ENCODE assay signal across 8 cellular contexts in genomic region chr14:22830329-22831010, GRCh38. TPM values are rescaled to one million over a fixed set of nuclear protein-coding genes. Genes with fewer than 3 reads are reported as not detected.
DNase-seq lines count a peak whose midpoint lies in the region; ATAC-seq and TF ChIP-seq lines count a peak whose summit lies in the region.

No MANE protein-coding gene starts in this region.

- DNase-seq in AG04449 (ENCODE audit: low read depth, low spot score) (no peak), mammary epithelial cell (no peak), cerebellar cortex (ENCODE audit: low spot score) (no peak), COLO668 (lab: John Stamatoyannopoulos, UW; ENCODE audit: unreplicated experiment) (no peak)

- H3K79me2 ChIP-seq in mammary epithelial cell (ENCODE audit: insufficient read depth, low read length): peaks cover 42% of the 10 kb centered on the region

- POLR2A ChIA-PET in AG04449 (lab: Yijun Ruan, JAX): interaction anchor here (1.1 to 1.6 kb wide), 3 partner anchors 9 to 23 kb away, joined by 3 to 7 read pairs (median 5); no protein-coding TSS in a partner anchor

- TF ChIP-seq CTCF in AG04449 (IDR thresholded peaks at IDR 0.05; ENCODE audit: insufficient read depth, low read length, missing control alignments) (no peak), mammary epithelial cell (conservative IDR thresholded peaks at IDR 0.05 in 1 of 2, IDR thresholded peaks at IDR 0.05 in 1 of 2; ENCODE audit: extremely low read depth in 1 of 2, insufficient read depth in 1 of 2, low read depth in 1 of 2, low read length in 2 of 2) (no peak)

- H4K20me1 ChIP-seq in mammary epithelial cell (ENCODE audit: insufficient read depth, low read length): no peaks in the 10 kb centered on the region

- intact Hi-C loops in mammary epithelial cell (cut with micrococcal nuclease): no loop called here

- no TSS peak for BruUV-seq in mammary epithelial cell (replicated peaks; lab: Mats Ljungman, UMichigan)

- WGBS in HUES64: 10% methylated on average over 6 of the region's 6 CpGs
- WGBS in mammary epithelial cell (ENCODE audit: low coverage, missing lambda C conversion rate): 16% methylated on average over 4 of the region's 6 CpGs

- CTCF ChIA-PET in AG04449 (lab: Yijun Ruan, JAX) (interaction anchor here (0.8 to 5.8 kb wide), 15 partner anchors 8 to 275 kb away, joined by 3 to 66 read pairs (median 4); no protein-coding TSS in a partner anchor), mammary epithelial cell (lab: Charles Lee; ENCODE audit: low non-redundant PET) (interaction anchor here (0.6 kb wide), 1 partner anchor 172 kb away, joined by 6 read pairs; no protein-coding TSS in a partner anchor)

- peak overlapping the region; percentile 87 for H3K9ac ChIP-seq in HUES64 (ENCODE audit: low read depth, low read length)
- H3K9ac ChIP-seq in mammary epithelial cell (ENCODE audit: insufficient read depth, low read length): peak overlapping the region; percentile 91
- peak overlapping the region; percentile 96 for H3K9ac ChIP-seq in mucosa of stomach (ENCODE audit: low read length)

- ATAC-seq in GM18517 (IDR thresholded peaks at IDR 0.05; ENCODE audit: unreplicated experiment) (no peak), GM19328 (IDR thresholded peaks at IDR 0.05; ENCODE audit: unreplicated experiment) (no peak)

- dilution Hi-C loops in mammary epithelial cell (cut with HindIII; ENCODE audit: low sequenced_read_pairs): no loop called here

- H3K27me3 ChIP-seq in HUES64 (ENCODE audit: insufficient read depth, low read length): no peaks in the 10 kb centered on the region
- H3K27me3 ChIP-seq in mammary epithelial cell (ENCODE audit: insufficient read depth, low read length): no peaks in the 10 kb centered on the region
- H3K27me3 ChIP-seq in mucosa of stomach (ENCODE audit: control insufficient read depth, insufficient read depth, low read length): no peaks in the 10 kb centered on the region

- H3K36me3 ChIP-seq in HUES64 (ENCODE audit: insufficient read depth, low read length): peaks cover 34% of the 10 kb centered on the region
- peaks cover 15% of the 10 kb centered on the region for H3K36me3 ChIP-seq in mammary epithelial cell (ENCODE audit: insufficient read depth, low read length)
- H3K36me3 ChIP-seq in mucosa of stomach (ENCODE audit: control insufficient read depth, insufficient read depth, low read length): no peaks in the 10 kb centered on the region

- H2AFZ ChIP-seq in mammary epithelial cell (ENCODE audit: low read depth, low read length): peak overlapping the region; percentile 96

- H3K9me3 ChIP-seq in HUES64 (ENCODE audit: insufficient read depth, low read depth, low read length): no peaks in the 10 kb centered on the region
- H3K9me3 ChIP-seq in mammary epithelial cell (replicated peaks; ENCODE audit: insufficient read depth, low read length): no peaks in the 10 kb centered on the region
- H3K9me3 ChIP-seq in mucosa of stomach (ENCODE audit: control insufficient read depth, low read length): no peaks in the 10 kb centered on the region

- in situ Hi-C loops in mammary epithelial cell (cut with MboI; ENCODE audit: low sequenced_read_pairs in 2 of 2): loop anchor here in 1 of 2 donors (25.0 kb wide), 1 partner anchor 268 kb away; no protein-coding TSS in a partner anchor

- H3K4me3 ChIP-seq in AG04449 (ENCODE audit: low read depth, low read length): peak overlapping the region; percentile 94
- peak overlapping the region; percentile 91 for H3K4me3 ChIP-seq in HUES64 (ENCODE audit: low read length)
- peak overlapping the region; percentile 62 to 97 (median 83) for H3K4me3 ChIP-seq in mammary epithelial cell (replicated peaks in 1 of 3; ENCODE audit: insufficient read depth in 1 of 3, low read depth in 2 of 3, low read length in 3 of 3)
- H3K4me3 ChIP-seq in mucosa of stomach (ENCODE audit: low read length): peak overlapping the region; percentile 99

- H3K4me2 ChIP-seq in mammary epithelial cell (ENCODE audit: insufficient read depth, low read depth, low read length): peak overlapping the region; percentile 98

- H3K4me1 ChIP-seq in HUES64 (ENCODE audit: insufficient read depth, low read length): peaks cover 8% of the 10 kb centered on the region; the same call in 1 of the 2 replicates
- no peaks in the 10 kb centered on the region for H3K4me1 ChIP-seq in mammary epithelial cell (ENCODE audit: insufficient read depth, low read length)
- H3K4me1 ChIP-seq in mucosa of stomach (ENCODE audit: control insufficient read depth, insufficient read depth, low read length): peaks cover 12% of the 10 kb centered on the region

- H3K27ac ChIP-seq in HUES64 (ENCODE audit: low read depth, low read length) (peak overlapping the region; percentile 69; the same call in 1 of the 2 replicates), mammary epithelial cell (ENCODE audit: insufficient read depth, low read depth, low read length) (peak overlapping the region; percentile 72)

RNA-seq across cellular contexts. Expression of gene MRPL52, which starts 0.8 kb away (rescaled TPM):
- polyA plus RNA-seq in HUES64 (2013, experiment 1 of 2): 154 TPM
- 177 TPM for polyA plus RNA-seq in HUES64 (2013, experiment 2 of 2)
- 100 to 1,000 TPM in 1 of 2 donors, 10 to 100 TPM in 1; 20.3 to 126 TPM for total RNA-seq in mammary epithelial cell
- polyA plus RNA-seq in mammary epithelial cell: 61.5 TPM
- polyA minus RNA-seq in mammary epithelial cell: 3.8 TPM

RNA-seq across cellular contexts. Expression of gene MMP14, which starts 5.9 kb away (rescaled TPM):
- polyA plus RNA-seq in HUES64 (2013, experiment 1 of 2): 34.2 TPM
- polyA plus RNA-seq in HUES64 (2013, experiment 2 of 2): 40.1 TPM
- total RNA-seq in mammary epithelial cell: 100 to 1,000 TPM; 525 to 766 TPM
- polyA plus RNA-seq in mammary epithelial cell: 351 TPM
- 343 TPM for polyA minus RNA-seq in mammary epithelial cell

RNA-seq across cellular contexts. Expression of gene SLC7A7, which starts 15.2 kb away (rescaled TPM):
- polyA plus RNA-seq in HUES64 (2013, experiment 1 of 2): 3.2 TPM
- polyA plus RNA-seq in HUES64 (2013, experiment 2 of 2): 4.9 TPM
- 1 to 10 TPM in 1 of 2 donors, under 1 TPM in 1; 0.78 to 1.0 TPM for total RNA-seq in mammary epithelial cell
- 0.34 TPM for polyA plus RNA-seq in mammary epithelial cell
- polyA minus RNA-seq in mammary epithelial cell: not detected

RNA-seq across cellular contexts. Expression of gene LRP10, which starts 41.1 kb away (rescaled TPM):
- 13.0 TPM for polyA plus RNA-seq in HUES64 (2013, experiment 1 of 2)
- polyA plus RNA-seq in HUES64 (2013, experiment 2 of 2): 12.5 TPM
- total RNA-seq in mammary epithelial cell: 100 to 1,000 TPM; 122 to 134 TPM
- polyA plus RNA-seq in mammary epithelial cell: 110 TPM
- polyA minus RNA-seq in mammary epithelial cell: 360 TPM

RNA-seq across cellular contexts. Expression of gene REM2, which starts 52.6 kb away (rescaled TPM):
- 0.50 TPM for polyA plus RNA-seq in HUES64 (2013, experiment 1 of 2)
- 1.1 TPM for polyA plus RNA-seq in HUES64 (2013, experiment 2 of 2)
- total RNA-seq in mammary epithelial cell: under 1 TPM; 0.33 to 0.40 TPM
- polyA plus RNA-seq in mammary epithelial cell: 0.09 TPM
- polyA minus RNA-seq in mammary epithelial cell: not detected
